ENCODE assay signal across 2 cellular contexts in genomic region chr20:23268792-23269354, GRCh38.
TF ChIP-seq lines count a peak whose summit lies in the region.

No MANE protein-coding gene starts in this region.

TF ChIP-seq in IMR-90, 13 proteins besides CTCF, POLR2A, EP300 and RAD21:
- TF ChIP-seq BHLHE40 (IDR thresholded peaks at IDR 0.05; ENCODE audit: low read depth, low read length) (no peak), MAFK (IDR thresholded peaks at IDR 0.05; ENCODE audit: low read depth, low read length) (no peak), MXI1 (IDR thresholded peaks at IDR 0.05; ENCODE audit: borderline replicate concordance, low read depth, low read length) (no peak), RFX5 (IDR thresholded peaks at IDR 0.05; ENCODE audit: low read depth, low read length) (no peak), USF2 (IDR thresholded peaks at IDR 0.05; ENCODE audit: low read depth, low read length) (no peak), FOS (IDR thresholded peaks at IDR 0.05; ENCODE audit: low read depth, low read length) (no peak), ELK1 (IDR thresholded peaks at IDR 0.05; ENCODE audit: borderline replicate concordance, low read depth, low read length) (no peak), MAZ (IDR thresholded peaks at IDR 0.05; ENCODE audit: borderline replicate concordance, low read depth, low read length) (no peak), CHD1 (IDR thresholded peaks at IDR 0.05; ENCODE audit: low read depth, low read length) (no peak), CEBPB (IDR thresholded peaks at IDR 0.05; ENCODE audit: low read depth, low read length) (no peak), RCOR1 (IDR thresholded peaks at IDR 0.05; ENCODE audit: insufficient replicate concordance, low read length) (no peak), SMC3 (IDR thresholded peaks at IDR 0.05; ENCODE audit: low read depth, low read length) (no peak)

TF ChIP-seq in K562, 482 proteins besides CTCF, POLR2A, EP300 and RAD21:
- TF ChIP-seq ZFP36 (IDR thresholded peaks at IDR 0.05; ENCODE audit: low read depth, low read length, partially characterized antibody) (peak; percentile 37), CREB5 (CRISPR knock-in tag; IDR thresholded peaks at IDR 0.05) (no peak)
